In the genomic region with DNA sequence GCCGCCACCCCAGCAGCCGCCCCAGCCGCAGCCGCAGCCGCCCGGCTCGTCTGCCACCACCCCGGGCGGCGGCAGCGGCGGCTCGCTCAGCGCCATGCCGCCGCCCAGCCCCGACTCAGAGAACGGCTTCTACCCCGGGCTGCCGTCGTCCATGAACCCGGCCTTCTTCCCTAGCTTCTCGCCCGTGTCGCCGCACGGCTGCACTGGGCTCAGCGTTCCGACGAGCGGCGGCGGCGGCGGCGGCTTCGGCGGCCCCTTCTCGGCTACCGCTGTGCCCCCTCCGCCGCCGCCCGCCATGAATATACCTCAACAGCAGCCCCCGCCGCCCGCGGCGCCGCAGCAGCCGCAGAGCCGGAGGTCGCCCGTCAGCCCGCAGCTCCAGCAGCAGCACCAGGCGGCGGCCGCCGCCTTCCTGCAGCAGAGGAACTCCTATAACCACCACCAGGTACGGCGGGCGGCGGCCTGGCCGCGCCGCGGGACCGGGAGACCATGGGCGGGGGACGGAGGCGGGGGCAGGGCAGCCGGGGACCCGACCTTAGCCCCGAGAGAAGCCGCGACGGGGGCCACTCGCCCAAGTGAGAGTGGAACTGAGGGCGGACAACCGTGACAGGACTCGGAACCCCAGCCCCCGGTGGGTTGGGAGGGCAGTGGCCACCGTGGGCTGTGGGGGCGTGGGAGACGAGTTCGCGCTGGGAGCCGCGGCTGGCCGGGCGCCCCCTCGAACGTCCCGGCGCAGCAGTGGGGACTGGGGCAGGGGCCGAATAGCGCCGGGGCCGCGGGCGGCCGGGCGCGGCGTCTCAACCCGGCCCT, we compare ENCODE assay signal across 1 cellular context.
TF ChIP-seq lines count a peak whose summit lies in the region.

No MANE protein-coding gene starts in this region.

TF ChIP-seq in GM23338, 12 proteins besides CTCF, POLR2A, EP300 and RAD21 (continued from another document):
- TF ChIP-seq, protein P1, sequence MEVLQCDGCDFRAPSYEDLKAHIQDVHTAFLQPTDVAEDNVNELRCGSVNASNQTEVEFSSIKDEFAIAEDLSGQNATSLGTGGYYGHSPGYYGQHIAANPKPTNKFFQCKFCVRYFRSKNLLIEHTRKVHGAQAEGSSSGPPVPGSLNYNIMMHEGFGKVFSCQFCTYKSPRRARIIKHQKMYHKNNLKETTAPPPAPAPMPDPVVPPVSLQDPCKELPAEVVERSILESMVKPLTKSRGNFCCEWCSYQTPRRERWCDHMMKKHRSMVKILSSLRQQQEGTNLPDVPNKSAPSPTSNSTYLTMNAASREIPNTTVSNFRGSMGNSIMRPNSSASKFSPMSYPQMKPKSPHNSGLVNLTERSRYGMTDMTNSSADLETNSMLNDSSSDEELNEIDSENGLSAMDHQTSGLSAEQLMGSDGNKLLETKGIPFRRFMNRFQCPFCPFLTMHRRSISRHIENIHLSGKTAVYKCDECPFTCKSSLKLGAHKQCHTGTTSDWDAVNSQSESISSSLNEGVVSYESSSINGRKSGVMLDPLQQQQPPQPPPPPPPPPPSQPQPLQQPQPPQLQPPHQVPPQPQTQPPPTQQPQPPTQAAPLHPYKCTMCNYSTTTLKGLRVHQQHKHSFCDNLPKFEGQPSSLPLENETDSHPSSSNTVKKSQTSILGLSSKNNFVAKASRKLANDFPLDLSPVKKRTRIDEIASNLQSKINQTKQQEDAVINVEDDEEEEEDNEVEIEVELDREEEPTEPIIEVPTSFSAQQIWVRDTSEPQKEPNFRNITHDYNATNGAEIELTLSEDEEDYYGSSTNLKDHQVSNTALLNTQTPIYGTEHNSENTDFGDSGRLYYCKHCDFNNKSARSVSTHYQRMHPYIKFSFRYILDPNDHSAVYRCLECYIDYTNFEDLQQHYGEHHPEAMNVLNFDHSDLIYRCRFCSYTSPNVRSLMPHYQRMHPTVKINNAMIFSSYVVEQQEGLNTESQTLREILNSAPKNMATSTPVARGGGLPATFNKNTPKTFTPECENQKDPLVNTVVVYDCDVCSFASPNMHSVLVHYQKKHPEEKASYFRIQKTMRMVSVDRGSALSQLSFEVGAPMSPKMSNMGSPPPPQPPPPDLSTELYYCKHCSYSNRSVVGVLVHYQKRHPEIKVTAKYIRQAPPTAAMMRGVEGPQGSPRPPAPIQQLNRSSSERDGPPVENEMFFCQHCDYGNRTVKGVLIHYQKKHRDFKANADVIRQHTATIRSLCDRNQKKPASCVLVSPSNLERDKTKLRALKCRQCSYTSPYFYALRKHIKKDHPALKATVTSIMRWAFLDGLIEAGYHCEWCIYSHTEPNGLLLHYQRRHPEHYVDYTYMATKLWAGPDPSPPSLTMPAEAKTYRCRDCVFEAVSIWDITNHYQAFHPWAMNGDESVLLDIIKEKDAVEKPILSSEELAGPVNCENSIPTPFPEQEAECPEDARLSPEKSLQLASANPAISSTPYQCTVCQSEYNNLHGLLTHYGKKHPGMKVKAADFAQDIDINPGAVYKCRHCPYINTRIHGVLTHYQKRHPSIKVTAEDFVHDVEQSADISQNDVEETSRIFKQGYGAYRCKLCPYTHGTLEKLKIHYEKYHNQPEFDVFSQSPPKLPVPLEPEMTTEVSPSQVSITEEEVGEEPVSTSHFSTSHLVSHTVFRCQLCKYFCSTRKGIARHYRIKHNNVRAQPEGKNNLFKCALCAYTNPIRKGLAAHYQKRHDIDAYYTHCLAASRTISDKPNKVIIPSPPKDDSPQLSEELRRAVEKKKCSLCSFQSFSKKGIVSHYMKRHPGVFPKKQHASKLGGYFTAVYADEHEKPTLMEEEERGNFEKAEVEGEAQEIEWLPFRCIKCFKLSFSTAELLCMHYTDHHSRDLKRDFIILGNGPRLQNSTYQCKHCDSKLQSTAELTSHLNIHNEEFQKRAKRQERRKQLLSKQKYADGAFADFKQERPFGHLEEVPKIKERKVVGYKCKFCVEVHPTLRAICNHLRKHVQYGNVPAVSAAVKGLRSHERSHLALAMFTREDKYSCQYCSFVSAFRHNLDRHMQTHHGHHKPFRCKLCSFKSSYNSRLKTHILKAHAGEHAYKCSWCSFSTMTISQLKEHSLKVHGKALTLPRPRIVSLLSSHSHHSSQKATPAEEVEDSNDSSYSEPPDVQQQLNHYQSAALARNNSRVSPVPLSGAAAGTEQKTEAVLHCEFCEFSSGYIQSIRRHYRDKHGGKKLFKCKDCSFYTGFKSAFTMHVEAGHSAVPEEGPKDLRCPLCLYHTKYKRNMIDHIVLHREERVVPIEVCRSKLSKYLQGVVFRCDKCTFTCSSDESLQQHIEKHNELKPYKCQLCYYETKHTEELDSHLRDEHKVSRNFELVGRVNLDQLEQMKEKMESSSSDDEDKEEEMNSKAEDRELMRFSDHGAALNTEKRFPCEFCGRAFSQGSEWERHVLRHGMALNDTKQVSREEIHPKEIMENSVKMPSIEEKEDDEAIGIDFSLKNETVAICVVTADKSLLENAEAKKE (CRISPR knock-in tag; IDR thresholded peaks at IDR 0.05): no peak
- no peak for TF ChIP-seq CREB1 (CRISPR knock-in tag; IDR thresholded peaks at IDR 0.05; ENCODE audit: low read depth)
- no peak for TF ChIP-seq REST (IDR thresholded peaks at IDR 0.05; ENCODE audit: unreplicated experiment)
- TF ChIP-seq POLR2AphosphoS5 (IDR thresholded peaks at IDR 0.05; ENCODE audit: low read depth): no peak
- TF ChIP-seq STAT1 (IDR thresholded peaks at IDR 0.05; ENCODE audit: unreplicated experiment): no peak
- TF ChIP-seq ETS1 (IDR thresholded peaks at IDR 0.05): no peak
- TF ChIP-seq NANOG (IDR thresholded peaks at IDR 0.05; ENCODE audit: borderline replicate concordance): no peak
- TF ChIP-seq JUNB (IDR thresholded peaks at IDR 0.05; ENCODE audit: unreplicated experiment): no peak
